18 cellular contexts compared by ENCODE assay signal in genomic region chr13:105343134-105343806, GRCh38.
A peak's percentile ranks its signal among the peaks of the same experiment; 100 is the strongest.
DNase-seq lines count a peak whose midpoint lies in the region; ATAC-seq and TF ChIP-seq lines count a peak whose summit lies in the region.
"Had no signal": no experiment of that assay in that cellular context is flagged by ENCODE, and none has a peak within 500 bp of the region (broad histone marks: within the 10 kb centered on the region; RNA-seq: fewer than 3 reads in every experiment).

No MANE protein-coding gene starts in this region.

- no peaks in the 10 kb centered on the region for H3K36me3 ChIP-seq in IMR-90 (ENCODE audit: control insufficient read depth, insufficient read depth, low read length)
- H3K36me3 ChIP-seq in adipocyte (ENCODE audit: control insufficient read depth, insufficient read depth, low read length, severe bottlenecking) = no peaks in the 10 kb centered on the region
- H3K36me3 ChIP-seq: Peyer's patch, vagina had no signal

- peak overlapping the region; percentile 84; the same call in 1 of the 2 replicates for H3K18ac ChIP-seq in IMR-90 (ENCODE audit: low read depth, low read length)

- 36% methylated on average over 2 of the region's 4 CpGs; no CpG with 5 or more reads in 1 of the 2 experiments for WGBS in IMR-90 (ENCODE audit: extremely low coverage in 2 of 2, insufficient read length in 1 of 2), 2 experiments

- in situ Hi-C loops in IMR-90 (cut with MboI; ENCODE audit: low sequenced_read_pairs) = loop anchor here (25.0 kb wide), 1 partner anchor 1194 kb away; the partner anchor contains the start of gene EFNB2

- TF ChIP-seq RAD21 in IMR-90 (IDR thresholded peaks at IDR 0.05; ENCODE audit: low read length) = no peak

- TF ChIP-seq POLR2A in IMR-90 (IDR thresholded peaks at IDR 0.05; ENCODE audit: low read depth, low read length) = no peak

- POLR2A ChIA-PET in IMR-90 (lab: Charles Lee; ENCODE audit: unreplicated experiment) = no interaction called here

- no peaks in the 10 kb centered on the region for H3K79me1 ChIP-seq in IMR-90 (ENCODE audit: low read depth in 1 of 2, low read length in 2 of 2)

- ATAC-seq in IMR-90 (ENCODE audit: low read depth) = no peak
- ATAC-seq in HG02870 (IDR thresholded peaks at IDR 0.05; ENCODE audit: unreplicated experiment) = no peak
- no peak for ATAC-seq in HG03175 (IDR thresholded peaks at IDR 0.05; ENCODE audit: unreplicated experiment)
- ATAC-seq: SK-N-SH treated with all-trans-retinoic acid at 6 μM for 48 hours had no signal

- no peaks in the 10 kb centered on the region for H3K27me3 ChIP-seq in IMR-90 (ENCODE audit: control insufficient read depth, insufficient read depth, low read length)
- H3K27me3 ChIP-seq in adipocyte (replicated peaks; ENCODE audit: control insufficient read depth, insufficient read depth, low read length) = no peaks in the 10 kb centered on the region
- H3K27me3 ChIP-seq: Peyer's patch, vagina had no signal

- H2AK9ac ChIP-seq in IMR-90 (replicated peaks; ENCODE audit: low read depth, low read length, poor library complexity) = no peak overlapping the region

- H2BK120ac ChIP-seq in IMR-90 (ENCODE audit: low read depth, low read length) = peak overlapping the region; percentile 82

- H3K4me1 ChIP-seq in IMR-90 (ENCODE audit: control insufficient read depth, insufficient read depth, low read length) (peaks cover 7% of the 10 kb centered on the region), adipocyte (ENCODE audit: control insufficient read depth, insufficient read depth, low read length) (no peaks in the 10 kb centered on the region)
- H3K4me1 ChIP-seq: Caco-2, Peyer's patch, vagina had no signal

- no TSS peak for BruUV-seq in IMR-90 (replicated peaks; lab: Mats Ljungman, UMichigan)

- no peak overlapping the region for H2AFZ ChIP-seq in IMR-90 (replicated peaks; ENCODE audit: low read length, poor library complexity)

- H3K9ac ChIP-seq in IMR-90 (ENCODE audit: low read depth, low read length) (no peak overlapping the region), adipocyte (ENCODE audit: low read length) (no peak overlapping the region)

- peak overlapping the region; percentile 63; the same call in 1 of the 2 replicates for H4K5ac ChIP-seq in IMR-90 (ENCODE audit: low read depth, low read length)

- H3K9me3 ChIP-seq in IMR-90 (ENCODE audit: control insufficient read depth, insufficient read depth, low read length) (no peaks in the 10 kb centered on the region), adipocyte (ENCODE audit: control insufficient read depth, low read length) (no peaks in the 10 kb centered on the region)
- H3K9me3 ChIP-seq: Caco-2, Peyer's patch, vagina had no signal

- H2BK5ac ChIP-seq in IMR-90 (ENCODE audit: low read depth, low read length, poor library complexity, severe bottlenecking) = peak overlapping the region; percentile 36

- H3K14ac ChIP-seq in IMR-90 (replicated peaks; ENCODE audit: low read depth, low read length) = peak overlapping the region; percentile 51; the same call in 1 of the 2 replicates

- CTCF ChIA-PET in IMR-90 (lab: Yijun Ruan, JAX) = no interaction called here

- H3K56ac ChIP-seq in IMR-90 (ENCODE audit: extremely low read depth, insufficient read depth, low read length) = no peak overlapping the region

- H4K91ac ChIP-seq in IMR-90 (ENCODE audit: insufficient read depth, low read depth, low read length) = peak overlapping the region; percentile 31

- H3K9me1 ChIP-seq in IMR-90 (ENCODE audit: insufficient read depth, low read length) = peaks cover 6% of the 10 kb centered on the region; the same call in 1 of the 2 replicates

- no peak overlapping the region for H2AK5ac ChIP-seq in IMR-90 (ENCODE audit: low read depth, low read length)

- H3K4me3 ChIP-seq in IMR-90 (ENCODE audit: insufficient read depth, low read depth, low read length) (no peak overlapping the region), adipocyte (ENCODE audit: low read length) (no peak overlapping the region), fibroblast of villous mesenchyme (ENCODE audit: low read depth, low read length) (no peak overlapping the region), skeletal muscle cell (ENCODE audit: low read depth, low read length) (no peak overlapping the region)
- H3K4me3 ChIP-seq: lung, Peyer's patch, vagina had no signal

- peak overlapping the region; percentile 66; the same call in 1 of the 2 replicates for H3K4ac ChIP-seq in IMR-90 (ENCODE audit: low read depth, low read length)

- H3K4me2 ChIP-seq in IMR-90 (ENCODE audit: low read depth, low read length) = peak overlapping the region; percentile 17; the same call in 1 of the 2 replicates

- H3K27ac ChIP-seq in IMR-90 (ENCODE audit: insufficient read depth, low read length) = no peak overlapping the region
- H3K27ac ChIP-seq: Peyer's patch, vagina had no signal

- H3K23ac ChIP-seq in IMR-90 (ENCODE audit: low read depth, low read length) = 0 out of 2 replicates have a peak overlapping the region, but pooled peaks have one; percentile 13

- intact Hi-C loops in IMR-90 (cut with micrococcal nuclease) = no loop called here

- TF ChIP-seq CTCF in IMR-90 (conservative IDR thresholded peaks at IDR 0.05; ENCODE audit: low read depth, low read length) (no peak), fibroblast of villous mesenchyme (IDR thresholded peaks at IDR 0.05; ENCODE audit: insufficient read depth, low read depth, low read length) (no peak)

- peak overlapping the region; percentile 73 for H2BK20ac ChIP-seq in IMR-90 (ENCODE audit: low read depth, low read length)

- dilution Hi-C loops in IMR-90 (cut with HindIII; ENCODE audit: low sequenced_read_pairs, unreplicated experiment) = no loop called here

- H2BK15ac ChIP-seq in IMR-90 (ENCODE audit: low read depth, low read length) = peak overlapping the region; percentile 16; the same call in 2 of the 3 replicates

- H4K8ac ChIP-seq in IMR-90 (ENCODE audit: low read depth in 2 of 2, low read length in 2 of 2) = peak overlapping the region; percentile 55 to 60; a peak in 2 of 4 replicates

- DNase-seq in IMR-90 (peak; percentile 59), adipocyte (ENCODE audit: low read depth) (peak; percentile 30), fibroblast of villous mesenchyme (ENCODE audit: low read depth) (peak; percentile 28), skeletal muscle cell (ENCODE audit: low read depth) (peak; percentile 73), anterior cingulate cortex (lab: John Stamatoyannopoulos, UW) (no peak)
- DNase-seq: activated CD4-positive, alpha-beta T cell treated with anti-CD3 and anti-CD28 coated beads for 1 hour; Caco-2; cortex of kidney; HCEC 1CT; Peyer's patch; small intestine; stimulated activated CD4-positive, alpha-beta T cell treated with anti-CD3 and anti-CD28 coated beads, Interleukin-4, amount 100 ng/mL, for 4 hours; substantia nigra had no signal

- no peaks in the 10 kb centered on the region for H4K20me1 ChIP-seq in IMR-90 (ENCODE audit: insufficient read depth, low read length)

TF ChIP-seq in IMR-90, 13 proteins besides CTCF, POLR2A, EP300 and RAD21:
- TF ChIP-seq CEBPB (IDR thresholded peaks at IDR 0.05; ENCODE audit: low read depth, low read length) = no peak
- TF ChIP-seq NFE2L2 (IDR thresholded peaks at IDR 0.05; ENCODE audit: low read depth, low read length) = no peak

Comparison
In these comparisons a context has a peak if more than half of its experiments do, and no peak if none do; other contexts are left out.
1. DNase-seq: peak in IMR-90 (single experiment), adipocyte (single experiment), fibroblast of villous mesenchyme (single experiment) and skeletal muscle cell (single experiment); none in anterior cingulate cortex (0 of 58).